Comparison of ENCODE assay signal across 8 cellular contexts in the genomic region with DNA sequence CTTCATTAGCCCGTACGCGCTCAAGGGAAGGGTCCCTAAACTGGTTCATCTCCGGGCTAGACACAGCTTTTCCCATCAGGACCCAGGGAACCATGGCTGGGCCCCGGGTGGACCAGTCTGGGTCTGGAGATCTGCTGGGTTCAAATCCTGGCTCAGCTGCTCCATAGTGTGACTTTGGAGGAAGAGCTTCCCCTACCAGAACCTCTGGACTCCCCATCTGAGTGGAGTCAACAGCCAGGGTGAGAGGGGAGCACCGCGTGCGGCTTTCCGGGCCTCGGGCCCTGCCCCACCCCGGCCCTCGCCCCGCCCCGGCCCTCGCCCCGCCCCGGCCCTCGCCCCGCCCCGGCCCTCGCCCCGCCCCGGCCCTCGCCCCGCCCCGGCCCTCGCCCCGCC. TPM values are rescaled to one million over a fixed set of nuclear protein-coding genes. Genes with fewer than 3 reads are reported as not detected.
A peak's percentile ranks its signal among the peaks of the same experiment; 100 is the strongest.
DNase-seq lines count a peak whose midpoint lies in the region; ATAC-seq, FAIRE-seq and TF ChIP-seq lines count a peak whose summit lies in the region.

No MANE protein-coding gene starts in this region.

- in situ Hi-C loops in GM12878 (cut with MboI), result no loop called here

- H3K4me2 ChIP-seq in GM23338, result no peak overlapping the region
- H3K4me2 ChIP-seq in GM12878 (ENCODE audit: control insufficient read depth, insufficient read depth), result peak overlapping the region; percentile 22; the same call in 1 of the 2 replicates
- peak overlapping the region; percentile 23 for H3K4me2 ChIP-seq in mesenchymal stem cell (ENCODE audit: low read length, poor library complexity, severe bottlenecking)

- SMC1A ChIA-PET in GM12878 (lab: Charles Lee; ENCODE audit: uncharacterized antibody, unreplicated experiment), result no interaction called here

- no peak overlapping the region for H2BK15ac ChIP-seq in mesenchymal stem cell (ENCODE audit: low read depth, poor library complexity, severe bottlenecking)

- H2BK5ac ChIP-seq in mesenchymal stem cell (ENCODE audit: low read depth, low read length, poor library complexity, severe bottlenecking), result no peak overlapping the region

- DNase-seq in BJ (ENCODE audit: low read depth), result no peak
- no peak for DNase-seq in GM23338 (ENCODE audit: low spot score)
- no peak for DNase-seq in GM12878 (ENCODE audit: low read depth, low spot score)
- DNase-seq in mesenchymal stem cell, result no peak
- DNase-seq in NCI-H446 (lab: John Stamatoyannopoulos, UW), result no peak
- no peak for DNase-seq in cerebellar cortex (ENCODE audit: low spot score)

- H3K4me1 ChIP-seq in GM23338 (ENCODE audit: insufficient read depth) (no peaks in the 10 kb centered on the region), GM12878 (ENCODE audit: control insufficient read depth, insufficient read depth, low read length) (no peaks in the 10 kb centered on the region), mesenchymal stem cell (ENCODE audit: control insufficient read depth, insufficient read depth, low read depth, low read length) (peaks cover 27% of the 10 kb centered on the region)

- H2AFZ ChIP-seq in GM23338, result no peak overlapping the region
- peak overlapping the region; percentile 72 for H2AFZ ChIP-seq in GM12878 (ENCODE audit: control insufficient read depth, low read depth, low read length)
- peak overlapping the region; percentile 10 for H2AFZ ChIP-seq in mesenchymal stem cell (ENCODE audit: low read depth, low read length)

- no peak for TF ChIP-seq RAD21 in GM12878 (IDR thresholded peaks at IDR 0.05; ENCODE audit: insufficient read depth, low read depth, low read length)

- intact Hi-C loops in GM12878 (cut with micrococcal nuclease; ENCODE audit: unreplicated experiment), result no loop called here

- no peak overlapping the region for H3K23ac ChIP-seq in mesenchymal stem cell (ENCODE audit: low read length in 2 of 2)

- H3K27ac ChIP-seq in GM23338 (ENCODE audit: low read depth) (no peak overlapping the region), GM12878 (ENCODE audit: control insufficient read depth, insufficient read depth) (no peak overlapping the region), mesenchymal stem cell (ENCODE audit: low read length, poor library complexity, severe bottlenecking) (no peak overlapping the region)

- no peak for TF ChIP-seq EP300 in GM12878 (IDR thresholded peaks at IDR 0.05; ENCODE audit: borderline replicate concordance in 1 of 2, control insufficient read depth in 1 of 2, low read depth in 2 of 2, low read length in 2 of 2)

- peaks cover 9% of the 10 kb centered on the region for H3K4me1 Mint-ChIP-seq in GM23338

- no peak overlapping the region for H2BK12ac ChIP-seq in mesenchymal stem cell (ENCODE audit: low read length in 2 of 2)

- peaks cover 6% of the 10 kb centered on the region for H3K79me1 ChIP-seq in mesenchymal stem cell (replicated peaks; ENCODE audit: low read length, poor library complexity, severe bottlenecking)

- TF ChIP-seq CTCF in BJ (IDR thresholded peaks at IDR 0.05; ENCODE audit: insufficient read depth, low read depth, low read length), result no peak
- TF ChIP-seq CTCF in GM23338 (conservative IDR thresholded peaks at IDR 0.05; ENCODE audit: low read depth in 2 of 2), result no peak
- TF ChIP-seq CTCF in GM12878 (IDR thresholded peaks at IDR 0.05 in 2 of 3, conservative IDR thresholded peaks at IDR 0.05 in 1 of 3; ENCODE audit: control insufficient read depth in 2 of 3, extremely low read depth in 1 of 3, insufficient read depth in 1 of 3, low read depth in 3 of 3, low read length in 3 of 3), result no peak

- no peak overlapping the region for H3K9ac ChIP-seq in GM12878 (ENCODE audit: control insufficient read depth, insufficient read depth, low read length)
- no peak overlapping the region for H3K9ac ChIP-seq in mesenchymal stem cell (ENCODE audit: low read length)

- FAIRE-seq in GM12878 (lab: Jason Lieb, UNC), result no peak

- H3F3A ChIP-seq in GM23338 (replicated peaks; ENCODE audit: low read depth), result no peaks in the 10 kb centered on the region

- H3K9me3 ChIP-seq in GM12878 (replicated peaks; ENCODE audit: control insufficient read depth, insufficient read depth, low read length) (no peaks in the 10 kb centered on the region), mesenchymal stem cell (ENCODE audit: control insufficient read depth, low read length) (no peaks in the 10 kb centered on the region)

- H3K4me3 Mint-ChIP-seq in GM23338, result 0 out of 3 replicates have a peak overlapping the region, but pooled peaks have one; percentile 26

- no peak overlapping the region for H3K27ac Mint-ChIP-seq in GM23338

- CTCF ChIA-PET in BJ (lab: Yijun Ruan, JAX) (interaction anchor here (0.7 to 1.2 kb wide), 3 partner anchors 161 to 251 kb away, joined by 3 read pairs; no protein-coding TSS in a partner anchor), GM12878 (lab: Yijun Ruan, JAX) (interaction anchor here (0.9 kb wide), 1 partner anchor 100 kb away, joined by 3 read pairs; no protein-coding TSS in a partner anchor)

- peaks cover 2% of the 10 kb centered on the region; the same call in 1 of the 2 replicates for H3K27me3 ChIP-seq in BJ (ENCODE audit: control insufficient read depth, insufficient read depth, low read length)
- no peaks in the 10 kb centered on the region for H3K27me3 ChIP-seq in GM23338 (ENCODE audit: insufficient read depth)
- no peaks in the 10 kb centered on the region; a peak in 1 of 4 replicates for H3K27me3 ChIP-seq in GM12878 (replicated peaks in 1 of 2; ENCODE audit: control insufficient read depth in 2 of 2, insufficient read depth in 2 of 2, low read length in 1 of 2)
- H3K27me3 ChIP-seq in mesenchymal stem cell (ENCODE audit: control insufficient read depth in 1 of 2, insufficient read depth in 1 of 2, low read length in 2 of 2), result peaks cover 0 to 36% of the 10 kb centered on the region in 2 experiments

- H3K14ac ChIP-seq in mesenchymal stem cell (ENCODE audit: low read length in 2 of 2), result no peak overlapping the region

- no peaks in the 10 kb centered on the region for H4K20me1 ChIP-seq in GM23338 (replicated peaks; ENCODE audit: insufficient read depth)
- H4K20me1 ChIP-seq in GM12878 (ENCODE audit: control insufficient read depth, insufficient read depth), result no peaks in the 10 kb centered on the region

- BruUV-seq in GM12878 (replicated peaks; lab: Mats Ljungman, UMichigan), result no TSS peak

- no peak overlapping the region for H2AK5ac ChIP-seq in mesenchymal stem cell (ENCODE audit: low read length, severe bottlenecking)

- H3K36me3 ChIP-seq in BJ (ENCODE audit: control insufficient read depth, insufficient read depth, low read length), result no peaks in the 10 kb centered on the region
- H3K36me3 ChIP-seq in GM23338 (ENCODE audit: insufficient read depth), result no peaks in the 10 kb centered on the region
- no peaks in the 10 kb centered on the region for H3K36me3 ChIP-seq in GM12878 (ENCODE audit: control insufficient read depth in 2 of 2, insufficient read depth in 2 of 2, low read length in 1 of 2)
- peaks cover 0 to 56% of the 10 kb centered on the region in 2 experiments for H3K36me3 ChIP-seq in mesenchymal stem cell (ENCODE audit: control insufficient read depth in 1 of 2, insufficient read depth in 2 of 2, low read depth in 1 of 2, low read length in 2 of 2)

- H3K4me3 ChIP-seq in BJ (ENCODE audit: low read depth, low read length) (peak overlapping the region; percentile 19), GM23338 (no peak overlapping the region; the same call in 1 of the 2 replicates), GM12878 (no peak overlapping the region), mesenchymal stem cell (ENCODE audit: insufficient read depth in 1 of 2, low read depth in 1 of 2, low read length in 2 of 2) (peak overlapping the region in 1 of 2 experiments; percentile 49)

- no peak overlapping the region for H3K4ac ChIP-seq in mesenchymal stem cell (ENCODE audit: low read depth in 1 of 2, low read length in 2 of 2)

- RAD21 ChIA-PET in GM12878 (lab: Charles Lee; ENCODE audit: unreplicated experiment), result interaction anchor here (1.5 kb wide), 1 partner anchor 100 kb away, joined by 3 read pairs; no protein-coding TSS in a partner anchor

- no peaks in the 10 kb centered on the region for H3K9me2 ChIP-seq in GM23338 (ENCODE audit: insufficient read depth)

- no peak overlapping the region for H2BK120ac ChIP-seq in mesenchymal stem cell (ENCODE audit: low read depth, low read length)

- no peaks in the 10 kb centered on the region; the same call in 2 of the 3 replicates for H3K36me3 Mint-ChIP-seq in GM23338 (ENCODE audit: low read depth)

- H3K27me3 Mint-ChIP-seq in GM23338 (ENCODE audit: insufficient read depth, low read depth, poor library complexity), result peaks cover 22% of the 10 kb centered on the region

- peak overlapping the region; percentile 19 for H4K8ac ChIP-seq in mesenchymal stem cell (ENCODE audit: low read length)

- H3K79me2 ChIP-seq in GM23338 (replicated peaks; ENCODE audit: insufficient read depth), result no peaks in the 10 kb centered on the region
- no peaks in the 10 kb centered on the region for H3K79me2 ChIP-seq in GM12878 (ENCODE audit: control insufficient read depth, insufficient read depth, low read length)

- TF ChIP-seq POLR2A in GM12878 (IDR thresholded peaks at IDR 0.05; ENCODE audit: low read depth, low read length), result no peak

- POLR2A ChIA-PET in BJ (lab: Charles Lee) (no interaction called here), GM12878 (lab: Charles Lee) (no interaction called here)

- H4K91ac ChIP-seq in mesenchymal stem cell (ENCODE audit: low read length), result no peak overlapping the region

- H3K9me3 Mint-ChIP-seq in GM23338, result no peaks in the 10 kb centered on the region

- H3K18ac ChIP-seq in mesenchymal stem cell (ENCODE audit: low read depth in 1 of 2, low read length in 2 of 2), result no peak overlapping the region

- 52% methylated on average over 7 of the region's 28 CpGs for WGBS in GM12878 (ENCODE audit: insufficient coverage, insufficient replicate concordance, low lambda C conversion rate, missing lambda C conversion rate)
- WGBS in mesenchymal stem cell, result 77% methylated on average over 5 of the region's 28 CpGs

- ATAC-seq in GM23338 (peak; percentile 8; the same call in 2 of the 3 replicates), GM12878 (peak; percentile 48), HG03159 (IDR thresholded peaks at IDR 0.05; ENCODE audit: unreplicated experiment) (no peak), HG02938 (IDR thresholded peaks at IDR 0.05; ENCODE audit: unreplicated experiment) (no peak)

RNA-seq across cellular contexts. Expression of a gene that starts 41.2 kb away (rescaled TPM):
- polyA plus RNA-seq in BJ (2011; rRNA removed) (0.05 and 0.22 TPM in 2 replicates), GM23338 (2016; fragmentation: Nextera tagmentation; extraction: Ambion mirVana) (0.60 and 0.94 TPM in 2 replicates), GM12878 (2011; rRNA removed) (0.14 and 0.27 TPM in 2 replicates), GM12878 (2014; fragmentation: Illumina TruSeq; extraction: Trizol) (0.01 TPM in 1 of 2 replicates, not detected in the other), GM12878 (2014; fragmentation: Nextera tagmentation; extraction: Ambion mirVana) (not detected), GM12878 (2014; rRNA removed) (0.03 and 0.04 TPM in 2 replicates), GM12878 (2016; fragmentation: Nextera tagmentation; extraction: Ambion mirVana) (not detected)
- polyA minus RNA-seq in BJ (2011; rRNA and poly(A)+ RNA removed), result not detected in 2 replicates
- 2.4 and 6.6 TPM in 2 replicates for total RNA-seq in GM23338 (2014; rRNA removed; shearing (Covaris generic))
- total RNA-seq in GM12878 (2013; cell fraction: nucleolus; rRNA removed), result 0.51 and 2.6 TPM in 2 replicates
- total RNA-seq in GM12878 (2014; rRNA removed) (0.06 and 0.16 TPM in 2 replicates), GM12878 (2014; rRNA removed; fragmentation: Illumina TruSeq; extraction: Trizol) (not detected in 2 replicates), GM12878 (2021) (0.24 and 0.31 TPM in 2 replicates)
- not detected for polyA plus RNA-seq in GM12878 (2011; ENCODE audit: low read depth)
- polyA plus RNA-seq in GM12878 (2011; cell fraction: cytosol; rRNA removed), result 0.08 and 0.24 TPM in 2 replicates
- 0.57 and 0.70 TPM in 2 replicates for polyA plus RNA-seq in GM12878 (2011; cell fraction: nucleus; rRNA removed)
- 0.23 and 0.74 TPM in 2 replicates for polyA plus RNA-seq in GM12878 (2012)
- 0.67 TPM in 1 of 2 replicates, not detected in the other for polyA minus RNA-seq in GM12878 (2011; rRNA and poly(A)+ RNA removed)
- 0.40 and 1.0 TPM in 2 replicates for polyA minus RNA-seq in GM12878 (2011; cell fraction: cytosol; rRNA and poly(A)+ RNA removed)
- polyA minus RNA-seq in GM12878 (2011; cell fraction: nucleus; rRNA and poly(A)+ RNA removed), result 0.12 and 0.38 TPM in 2 replicates
- polyA plus RNA-seq in mesenchymal stem cell (2013, experiment 1 of 2), result 0.15 TPM
- 0.11 TPM for polyA plus RNA-seq in mesenchymal stem cell (2013, experiment 2 of 2)

Comparison
In these comparisons a context has a peak if more than half of its experiments do, and no peak if none do; other contexts are left out.
1. ATAC-seq: peak in GM23338 (single experiment) and GM12878 (single experiment); none in HG03159 (single experiment) and HG02938 (single experiment).